ENCODE assay signal across 33 cellular contexts in genomic region chr1:36962991-36963390, GRCh38.
DNase-seq lines count a peak whose midpoint lies in the region.
"Had no signal": no experiment of that assay in that cellular context is flagged by ENCODE, and none has a peak within 500 bp of the region (broad histone marks: within the 10 kb centered on the region; RNA-seq: fewer than 3 reads in every experiment).

No MANE protein-coding gene starts in this region.

- H3K9me3 Mint-ChIP-seq in activated T-cell treated with anti-CD3 and anti-CD28 coated beads, Interleukin-2, amount 50 U/mL, for 24 hours = no peaks in the 10 kb centered on the region
- H3K9me3 Mint-ChIP-seq: activated CD8-positive, alpha-beta T cell treated with anti-CD3 and anti-CD28 coated beads for 36 hours; activated naive CD8-positive, alpha-beta T cell treated with anti-CD3 and anti-CD28 coated beads for 36 hours; CD4-positive, CD25-positive, alpha-beta regulatory T cell; stimulated activated naive B cell treated with anti-CD40 and anti-IgM and Interleukin-4, amounts not matched to agents 10 μg/mL and 1 μg/mL and 100 μg/mL, for 72 hours had no signal

- no peaks in the 10 kb centered on the region for H3K4me1 Mint-ChIP-seq in activated T-cell treated with anti-CD3 and anti-CD28 coated beads, Interleukin-2, amount 50 U/mL, for 24 hours (ENCODE audit: low read depth)
- H3K4me1 Mint-ChIP-seq: activated naive CD8-positive, alpha-beta T cell treated with anti-CD3 and anti-CD28 coated beads for 36 hours; CD4-positive, CD25-positive, alpha-beta regulatory T cell; stimulated activated naive B cell treated with anti-CD40 and anti-IgM and Interleukin-4, amounts not matched to agents 10 μg/mL and 1 μg/mL and 100 μg/mL, for 72 hours; T-helper 17 cell had no signal

- DNase-seq in NCI-H2107 treated with DMSO at 0.1 percent for 48 hours (lab: John Stamatoyannopoulos, UW; ENCODE audit: unreplicated experiment) (peak; percentile 55), NCI-H2107 (lab: John Stamatoyannopoulos, UW) (no peak), NCI-H2029 treated with DMSO at 0.1 percent for 48 hours (lab: John Stamatoyannopoulos, UW) (peak; percentile 98), NCI-H69 (lab: John Stamatoyannopoulos, UW) (peak; percentile 70), pons (ENCODE audit: low spot score) (peak; percentile 32), MG63 (no peak)
- DNase-seq in activated T-cell treated with anti-CD3 and anti-CD28 coated beads, Interleukin-2, amount 50 U/mL, for 24 hours = no peak
- DNase-seq in activated CD4-positive, alpha-beta T cell treated with anti-CD3 and anti-CD28 coated beads, Interleukin-2, amount 50 U/mL, for 1 hour = no peak
- DNase-seq: 8988T; activated CD4-positive, alpha-beta T cell treated with anti-CD3 and anti-CD28 coated beads for 1 hour; activated CD8-positive, alpha-beta T cell treated with anti-CD3 and anti-CD28 coated beads for 36 hours; activated effector memory CD4-positive, alpha-beta T cell treated with anti-CD3 and anti-CD28 coated beads, Interleukin-2, amount 50 U/mL, for 16 hours; activated naive CD8-positive, alpha-beta T cell treated with anti-CD3 and anti-CD28 coated beads for 36 hours; activated T-cell treated with anti-CD3 and anti-CD28 coated beads for 4 hours; CD4-positive, CD25-positive, alpha-beta regulatory T cell; EL; esophagus squamous epithelium; foreskin melanocyte; GM23248; KBM-7; left colon; mesenchymal stem cell; MM.1S; NCI-H146; sigmoid colon; stimulated activated CD4-positive, alpha-beta T cell treated with anti-CD3 and anti-CD28 coated beads, Interleukin-4, amount 100 ng/mL, for 4 hours; stimulated activated naive B cell treated with anti-CD40 and anti-IgM and Interleukin-4, amounts not matched to agents 10 μg/mL and 1 μg/mL and 100 μg/mL, for 72 hours; T-helper 17 cell had no signal

- H3K9me3 ChIP-seq in MG63 = no peaks in the 10 kb centered on the region
- H3K9me3 ChIP-seq: ascending aorta, esophagus squamous epithelium, neutrophil, sigmoid colon had no signal

- no peaks in the 10 kb centered on the region for H3K36me3 ChIP-seq in MG63
- H3K36me3 ChIP-seq: ascending aorta, cardiac muscle cell, esophagus squamous epithelium, neutrophil, sigmoid colon had no signal

- H3K4me3 ChIP-seq in MG63 = no peak overlapping the region
- H3K4me3 ChIP-seq: ascending aorta, cardiac muscle cell, esophagus squamous epithelium, GM23248, hepatocyte, sigmoid colon had no signal

- no peak overlapping the region for H3K4me3 Mint-ChIP-seq in activated T-cell treated with anti-CD3 and anti-CD28 coated beads, Interleukin-2, amount 50 U/mL, for 24 hours
- H3K4me3 Mint-ChIP-seq: activated CD8-positive, alpha-beta T cell treated with anti-CD3 and anti-CD28 coated beads for 36 hours; activated naive CD8-positive, alpha-beta T cell treated with anti-CD3 and anti-CD28 coated beads for 36 hours; CD4-positive, CD25-positive, alpha-beta regulatory T cell; stimulated activated naive B cell treated with anti-CD40 and anti-IgM and Interleukin-4, amounts not matched to agents 10 μg/mL and 1 μg/mL and 100 μg/mL, for 72 hours; T-helper 17 cell had no signal

- H3K27me3 ChIP-seq in MG63 = no peaks in the 10 kb centered on the region
- H3K27me3 ChIP-seq: ascending aorta, cardiac muscle cell, esophagus squamous epithelium, hepatocyte, neutrophil had no signal

- H3K36me3 Mint-ChIP-seq in activated T-cell treated with anti-CD3 and anti-CD28 coated beads, Interleukin-2, amount 50 U/mL, for 24 hours (ENCODE audit: low read depth) = no peaks in the 10 kb centered on the region
- H3K36me3 Mint-ChIP-seq: activated naive CD8-positive, alpha-beta T cell treated with anti-CD3 and anti-CD28 coated beads for 36 hours; CD4-positive, CD25-positive, alpha-beta regulatory T cell; stimulated activated naive B cell treated with anti-CD40 and anti-IgM and Interleukin-4, amounts not matched to agents 10 μg/mL and 1 μg/mL and 100 μg/mL, for 72 hours had no signal

- H3K27ac Mint-ChIP-seq in activated T-cell treated with anti-CD3 and anti-CD28 coated beads, Interleukin-2, amount 50 U/mL, for 24 hours = no peak overlapping the region
- H3K27ac Mint-ChIP-seq: activated CD8-positive, alpha-beta T cell treated with anti-CD3 and anti-CD28 coated beads for 36 hours; activated naive CD8-positive, alpha-beta T cell treated with anti-CD3 and anti-CD28 coated beads for 36 hours; CD4-positive, CD25-positive, alpha-beta regulatory T cell; progenitor cell of endocrine pancreas; stimulated activated naive B cell treated with anti-CD40 and anti-IgM and Interleukin-4, amounts not matched to agents 10 μg/mL and 1 μg/mL and 100 μg/mL, for 72 hours; T-helper 17 cell had no signal

- peaks cover 13% of the 10 kb centered on the region for H3K27me3 Mint-ChIP-seq in activated T-cell treated with anti-CD3 and anti-CD28 coated beads, Interleukin-2, amount 50 U/mL, for 24 hours

Comparison
In these comparisons a context has a peak if more than half of its experiments do, and no peak if none do; other contexts are left out.
1. DNase-seq: peak in NCI-H2107 treated with DMSO at 0.1 percent for 48 hours (single experiment), NCI-H2029 treated with DMSO at 0.1 percent for 48 hours (single experiment), NCI-H69 (single experiment) and pons (single experiment); none in NCI-H2107 (single experiment), activated T-cell treated with anti-CD3 and anti-CD28 coated beads, Interleukin-2, amount 50 U/mL, for 24 hours (single experiment), activated CD4-positive, alpha-beta T cell treated with anti-CD3 and anti-CD28 coated beads, Interleukin-2, amount 50 U/mL, for 1 hour (single experiment) and MG63 (single experiment).